9 cellular contexts compared by ENCODE assay signal in the genomic region with DNA sequence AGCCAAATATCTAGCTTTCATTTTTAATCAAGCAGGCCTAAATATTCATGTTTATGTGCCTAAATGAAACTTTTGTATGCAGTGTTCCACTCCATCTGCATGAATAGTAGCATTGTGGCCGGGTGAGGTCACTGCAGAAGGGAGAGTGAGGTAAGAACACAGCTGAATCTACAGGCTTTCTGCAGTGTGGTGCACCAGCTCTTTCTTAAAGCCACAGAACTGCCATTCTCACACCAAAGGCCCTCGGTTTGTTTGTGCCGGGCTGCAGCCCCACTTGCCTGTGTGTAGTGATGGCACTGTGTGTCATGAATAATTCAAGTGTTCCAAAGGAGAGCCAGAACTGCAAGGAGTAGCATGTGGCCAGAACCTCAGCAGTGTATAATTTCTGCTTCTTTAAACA.
DNase-seq lines count a peak whose midpoint lies in the region; ATAC-seq, FAIRE-seq and TF ChIP-seq lines count a peak whose summit lies in the region.
"Had no signal": no experiment of that assay in that cellular context is flagged by ENCODE, and none has a peak within 500 bp of the region (broad histone marks: within the 10 kb centered on the region; RNA-seq: fewer than 3 reads in every experiment).

No MANE protein-coding gene starts in this region.

- no peaks in the 10 kb centered on the region for H3K9me3 ChIP-seq in H1 (ENCODE audit: insufficient read depth in 2 of 2, low read depth in 1 of 2, low read length in 1 of 2)
- no peaks in the 10 kb centered on the region for H3K9me3 ChIP-seq in neuronal stem cell (replicated peaks in 1 of 2; ENCODE audit: control insufficient read depth in 2 of 2, insufficient read depth in 1 of 2, low read depth in 1 of 2, low read length in 2 of 2)
- no peaks in the 10 kb centered on the region for H3K9me3 ChIP-seq in Caco-2

- POLR2A ChIA-PET in H1 (lab: Charles Lee; ENCODE audit: partially characterized antibody) = no interaction called here
- POLR2A ChIA-PET in Caco-2 (lab: Charles Lee) = no interaction called here

- H3K9ac ChIP-seq in H1 (replicated peaks in 1 of 4; ENCODE audit: extremely low read depth in 1 of 4, low read depth in 3 of 4, low read length in 3 of 4) (no peak overlapping the region), neuronal stem cell (ENCODE audit: low read depth, low read length, poor library complexity) (no peak overlapping the region)

- H3K27ac ChIP-seq in H1 (ENCODE audit: low read depth, low read length) = no peak overlapping the region
- no peak overlapping the region for H3K27ac ChIP-seq in neuronal stem cell (replicated peaks; ENCODE audit: low read length)

- WGBS in H1 (ENCODE audit: extremely low coverage in 1 of 2, insufficient coverage in 1 of 2, insufficient read length in 1 of 2, insufficient replicate concordance in 2 of 2, low coverage in 1 of 2, low lambda C conversion rate in 2 of 2, missing lambda C conversion rate in 1 of 2), 2 experiments = 93% methylated on average over 3 of the region's 3 CpGs; no CpG with 5 or more reads in 1 of the 2 experiments
- WGBS in neuronal stem cell (ENCODE audit: extremely low coverage in 2 of 2, insufficient read length in 2 of 2, insufficient replicate concordance in 1 of 2), 2 donors = no CpG with 5 or more reads among the region's 3 CpGs

- H3K23me2 ChIP-seq in H1 (ENCODE audit: low read depth, low read length) = no peaks in the 10 kb centered on the region

- no peaks in the 10 kb centered on the region for H3K36me3 Mint-ChIP-seq in Caco-2 (ENCODE audit: insufficient read depth, unreplicated experiment)

- H4K20me1 ChIP-seq in H1 (replicated peaks in 1 of 2; ENCODE audit: control insufficient read depth in 1 of 2, insufficient read depth in 2 of 2, low read length in 2 of 2) = no peaks in the 10 kb centered on the region

- DNase-seq in MV-4-11 (lab: John Stamatoyannopoulos, UW) (peak; percentile 11), H1 (ENCODE audit: low read depth in 1 of 2, low spot score in 2 of 2) (no peak), neuronal stem cell (ENCODE audit: low spot score) (no peak), Caco-2 (no peak), RCC 7860 (ENCODE audit: low spot score) (no peak)

- no peaks in the 10 kb centered on the region for H3K27me3 Mint-ChIP-seq in Caco-2 (ENCODE audit: insufficient read depth, unreplicated experiment)

- H2BK12ac ChIP-seq in H1 (ENCODE audit: low read depth, low read length) (0 out of 2 replicates have a peak overlapping the region, but pooled peaks have one; percentile 33), neuronal stem cell (ENCODE audit: low read length) (no peak overlapping the region)

- no peak overlapping the region for H3K27ac Mint-ChIP-seq in Caco-2 (ENCODE audit: unreplicated experiment)

- no peak overlapping the region for H3K4ac ChIP-seq in H1 (replicated peaks; ENCODE audit: insufficient read length, low read depth, low read length)
- no peak overlapping the region for H3K4ac ChIP-seq in neuronal stem cell (ENCODE audit: low read length)

- H3K23ac ChIP-seq in H1 (ENCODE audit: insufficient read length) = no peak overlapping the region
- no peak overlapping the region for H3K23ac ChIP-seq in neuronal stem cell (ENCODE audit: low read depth, low read length, poor library complexity)

- H3K36me3 ChIP-seq in H1 (ENCODE audit: control insufficient read depth in 2 of 4, insufficient read depth in 4 of 4, low read length in 3 of 4) = no peaks in the 10 kb centered on the region
- no peaks in the 10 kb centered on the region for H3K36me3 ChIP-seq in neuronal stem cell (replicated peaks in 1 of 2; ENCODE audit: control insufficient read depth in 2 of 2, insufficient read depth in 2 of 2, low read length in 2 of 2)
- H3K36me3 ChIP-seq in Caco-2 (ENCODE audit: control insufficient read depth, insufficient read depth, low read length) = no peaks in the 10 kb centered on the region

- H3K79me2 ChIP-seq in H1 (ENCODE audit: control insufficient read depth in 1 of 2, insufficient read depth in 2 of 2, low read length in 2 of 2) = no peaks in the 10 kb centered on the region

- H3K14ac ChIP-seq in H1 (ENCODE audit: insufficient read length) (no peak overlapping the region), neuronal stem cell (ENCODE audit: low read length) (no peak overlapping the region)

- no peak overlapping the region for H2BK20ac ChIP-seq in H1 (ENCODE audit: low read length)

- no peak for TF ChIP-seq POLR2A in H1 (IDR thresholded peaks at IDR 0.05; ENCODE audit: control extremely low read depth in 1 of 2, low read depth in 2 of 2, low read length in 2 of 2)

- FAIRE-seq in H1 (lab: Jason Lieb, UNC) (no peak), RCC 7860 (lab: Jason Lieb, UNC) (no peak)
- FAIRE-seq: GM12892 had no signal

- no peaks in the 10 kb centered on the region for H3K4me1 Mint-ChIP-seq in Caco-2 (ENCODE audit: low read depth, unreplicated experiment)

- H2AFZ ChIP-seq in H1 (ENCODE audit: low read length) (no peak overlapping the region), neuronal stem cell (ENCODE audit: low read length) (peak overlapping the region; percentile 48)

- TF ChIP-seq RAD21 in H1 (IDR thresholded peaks at IDR 0.05 in 1 of 2, conservative IDR thresholded peaks at IDR 0.05 in 1 of 2; ENCODE audit: low read depth in 2 of 2, low read length in 2 of 2) = no peak; a peak in 1 of 4 replicates

- CTCF ChIA-PET in H1 (lab: Charles Lee; ENCODE audit: partially characterized antibody) (interaction anchor here (0.5 to 1.3 kb wide), 4 partner anchors 8 to 1517 kb away, joined by 3 to 4 read pairs (median 3); no protein-coding TSS in a partner anchor), Caco-2 (lab: Charles Lee) (no interaction called here)

- H4K8ac ChIP-seq in H1 (ENCODE audit: extremely low read depth, insufficient read depth, low read length) = no peak overlapping the region
- no peak overlapping the region for H4K8ac ChIP-seq in neuronal stem cell (ENCODE audit: low read depth, low read length)

- intact Hi-C loops in Caco-2 (cut with micrococcal nuclease; ENCODE audit: unreplicated experiment) = no loop called here

- H3K4me3 ChIP-seq in H1 (ENCODE audit: extremely low read depth in 1 of 4, insufficient read depth in 2 of 4, low read depth in 3 of 4, low read length in 4 of 4) (no peak overlapping the region), neuronal stem cell (ENCODE audit: low read length in 2 of 2) (no peak overlapping the region), Caco-2 (ENCODE audit: low read depth, low read length) (no peak overlapping the region)

- H3K79me1 ChIP-seq in H1 (ENCODE audit: low read depth, low read length) = no peaks in the 10 kb centered on the region
- no peaks in the 10 kb centered on the region for H3K79me1 ChIP-seq in neuronal stem cell (ENCODE audit: low read depth, low read length)

- H2BK5ac ChIP-seq in H1 (ENCODE audit: low read depth, low read length) (no peak overlapping the region), neuronal stem cell (ENCODE audit: low read length) (no peak overlapping the region)

- no peak overlapping the region for H3K18ac ChIP-seq in H1 (ENCODE audit: extremely low read depth, low read length)
- no peak overlapping the region for H3K18ac ChIP-seq in neuronal stem cell (ENCODE audit: low read length)

- BruUV-seq in Caco-2 (replicated peaks; lab: Mats Ljungman, UMichigan) = no TSS peak

- H4K91ac ChIP-seq in H1 (replicated peaks; ENCODE audit: insufficient read length, low read length) (no peak overlapping the region), neuronal stem cell (ENCODE audit: low read depth, low read length, poor library complexity) (no peak overlapping the region)

- H3K56ac ChIP-seq in H1 (replicated peaks; ENCODE audit: insufficient read length, low read depth, low read length) = no peak overlapping the region

- TF ChIP-seq CTCF in GM12873 (IDR thresholded peaks at IDR 0.05; ENCODE audit: insufficient read depth, low read depth, low read length, missing control alignments) (peak; percentile 22), H1 (IDR thresholded peaks at IDR 0.05; ENCODE audit: control extremely low read depth in 1 of 3, insufficient read depth in 1 of 3, low read depth in 1 of 3, low read length in 3 of 3) (no peak), Caco-2 (IDR thresholded peaks at IDR 0.05; ENCODE audit: insufficient read depth in 1 of 2, low read depth in 1 of 2, low read length in 1 of 2, severe bottlenecking in 1 of 2, unreplicated experiment in 1 of 2) (no peak)

- H2AK5ac ChIP-seq in H1 (ENCODE audit: low read depth, low read length) (no peak overlapping the region), neuronal stem cell (ENCODE audit: low read depth, low read length) (no peak overlapping the region)

- H3K27me3 ChIP-seq in H1 (replicated peaks in 1 of 4; ENCODE audit: control insufficient read depth in 3 of 4, extremely low read depth in 1 of 4, insufficient read depth in 3 of 4, low read length in 3 of 4) = no peaks in the 10 kb centered on the region
- no peaks in the 10 kb centered on the region for H3K27me3 ChIP-seq in neuronal stem cell (ENCODE audit: control insufficient read depth in 3 of 3, insufficient read depth in 3 of 3, low read depth in 1 of 3, low read length in 3 of 3)
- no peaks in the 10 kb centered on the region for H3K27me3 ChIP-seq in Caco-2 (replicated peaks; ENCODE audit: control insufficient read depth, insufficient read depth, low read length)

- H2BK120ac ChIP-seq in H1 (replicated peaks; ENCODE audit: low read depth, low read length) = no peak overlapping the region
- H2BK120ac ChIP-seq in neuronal stem cell (ENCODE audit: low read depth, low read length) = no peak overlapping the region

- ATAC-seq in GM18502 (IDR thresholded peaks at IDR 0.05; ENCODE audit: poor library complexity, unreplicated experiment) (no peak), GM18873 (IDR thresholded peaks at IDR 0.05; ENCODE audit: low FRiP score, unreplicated experiment) (no peak)

- no peak overlapping the region for H4K5ac ChIP-seq in H1 (ENCODE audit: insufficient read length, low read depth, low read length)

- H3K4me3 Mint-ChIP-seq in Caco-2 (ENCODE audit: unreplicated experiment) = no peak overlapping the region

- H3K4me1 ChIP-seq in H1 (replicated peaks in 1 of 4; ENCODE audit: control insufficient read depth in 3 of 4, insufficient read depth in 4 of 4, low read length in 3 of 4) = no peaks in the 10 kb centered on the region
- peaks cover 8 to 24% of the 10 kb centered on the region in 2 donors for H3K4me1 ChIP-seq in neuronal stem cell (ENCODE audit: control insufficient read depth in 2 of 2, insufficient read depth in 1 of 2, low read depth in 1 of 2, low read length in 2 of 2)
- H3K4me1 ChIP-seq in Caco-2 = no peaks in the 10 kb centered on the region

- H3K4me2 ChIP-seq in H1 (ENCODE audit: insufficient read depth in 1 of 2, low read depth in 2 of 2, low read length in 2 of 2) (no peak overlapping the region), neuronal stem cell (ENCODE audit: insufficient read depth, low read length, poor library complexity, severe bottlenecking) (no peak overlapping the region)

- H3K9me3 Mint-ChIP-seq in Caco-2 (ENCODE audit: unreplicated experiment) = no peaks in the 10 kb centered on the region

- TF ChIP-seq EP300 in H1 (IDR thresholded peaks at IDR 0.05; ENCODE audit: borderline replicate concordance in 1 of 2, low read depth in 2 of 2, low read length in 2 of 2) = no peak

- H2BK15ac ChIP-seq in H1 (ENCODE audit: low read length) = no peak overlapping the region
- no peak overlapping the region for H2BK15ac ChIP-seq in neuronal stem cell (ENCODE audit: low read length)

TF ChIP-seq in H1, 55 proteins besides CTCF, POLR2A, EP300 and RAD21 (continues in another document):
- TF ChIP-seq SAP30 (IDR thresholded peaks at IDR 0.05; ENCODE audit: insufficient read depth, insufficient replicate concordance, low read length) = no peak
